ENCODE assay signal across 8 cellular contexts in genomic region chr4:80201326-80202151, GRCh38. TPM values are rescaled to one million over a fixed set of nuclear protein-coding genes. Genes with fewer than 3 reads are reported as not detected.
DNase-seq lines count a peak whose midpoint lies in the region; ATAC-seq, FAIRE-seq and TF ChIP-seq lines count a peak whose summit lies in the region.

No MANE protein-coding gene starts in this region.

- TF ChIP-seq POLR2A in GM12891 (IDR thresholded peaks at IDR 0.05; ENCODE audit: low read depth, low read length): no peak

- H3K4me3 ChIP-seq in RWPE2 (ENCODE audit: severe bottlenecking) (peak overlapping the region; percentile 56), iPS-15b (ENCODE audit: low read depth, low read length) (peak overlapping the region; percentile 30)

- ATAC-seq in HG02798 (IDR thresholded peaks at IDR 0.05; ENCODE audit: poor library complexity, unreplicated experiment) (peak; percentile 6), RWPE2 (ENCODE audit: low read depth) (no peak; the same call in 2 of the 3 replicates), SK-N-SH treated with all-trans-retinoic acid at 6 μM for 48 hours (no peak)

- TF ChIP-seq CTCF in RWPE2 (IDR thresholded peaks at IDR 0.05; ENCODE audit: poor library complexity, severe bottlenecking): no peak

- DNase-seq in GM12891 (ENCODE audit: insufficient read length, low spot score) (no peak), RWPE2 (ENCODE audit: low spot score) (no peak), D341Med (ENCODE audit: low spot score) (no peak)
- peak; percentile 44 for DNase-seq in activated naive CD8-positive, alpha-beta T cell treated with anti-CD3 and anti-CD28 coated beads, Interleukin-2, amount 50 U/mL, for 16 hours (ENCODE audit: low read depth, low spot score)
- peak; percentile 60 for DNase-seq in stimulated activated CD4-positive, alpha-beta T cell treated with anti-CD3 and anti-CD28 coated beads, Interleukin-1b, Interleukin-23, amount 100 ng/mL, for 48 hours

- H3K36me3 ChIP-seq in RWPE2 (ENCODE audit: low read depth) (no peaks in the 10 kb centered on the region), iPS-15b (ENCODE audit: control insufficient read depth, insufficient read depth, low read length) (no peaks in the 10 kb centered on the region)

- peak overlapping the region; percentile 41 for H3K27ac ChIP-seq in RWPE2 (ENCODE audit: poor library complexity, severe bottlenecking)

- H3K4me1 ChIP-seq in RWPE2 (ENCODE audit: insufficient read depth, poor library complexity, severe bottlenecking): peaks cover 5% of the 10 kb centered on the region
- H3K4me1 ChIP-seq in iPS-15b (ENCODE audit: control insufficient read depth, insufficient read depth, low read length): peaks cover 5% of the 10 kb centered on the region

- H3K27me3 ChIP-seq in RWPE2 (ENCODE audit: insufficient read depth, poor library complexity, severe bottlenecking): peaks cover 12% of the 10 kb centered on the region
- H3K27me3 ChIP-seq in iPS-15b (ENCODE audit: control insufficient read depth, insufficient read depth, low read length): peaks cover 98% of the 10 kb centered on the region

- H3K9me3 ChIP-seq in RWPE2 (ENCODE audit: severe bottlenecking) (no peaks in the 10 kb centered on the region), iPS-15b (ENCODE audit: control insufficient read depth, insufficient read depth, low read length) (no peaks in the 10 kb centered on the region)

- FAIRE-seq in GM12891 (lab: Jason Lieb, UNC): peak; percentile 82

- H3K9ac ChIP-seq in iPS-15b (ENCODE audit: low read depth, low read length): no peak overlapping the region

TF ChIP-seq in GM12891, 5 proteins besides CTCF, POLR2A, EP300 and RAD21:
- TF ChIP-seq PAX5 (IDR thresholded peaks at IDR 0.05; ENCODE audit: insufficient read depth, low read length, severe bottlenecking) (no peak), SPI1 (IDR thresholded peaks at IDR 0.05; ENCODE audit: low read depth, low read length) (no peak), POU2F2 (IDR thresholded peaks at IDR 0.05; ENCODE audit: low read depth, low read length) (no peak), POLR2AphosphoS5 (IDR thresholded peaks at IDR 0.05; ENCODE audit: low read depth, low read length) (no peak)

TF ChIP-seq in SK-N-SH treated with all-trans-retinoic acid at 6 μM for 48 hours, 23 proteins besides CTCF, POLR2A, EP300 and RAD21:
- no peak for TF ChIP-seq TCF4 (CRISPR knock-in tag; IDR thresholded peaks at IDR 0.05; ENCODE audit: borderline replicate concordance)
- no peak for TF ChIP-seq PPARA (CRISPR knock-in tag; IDR thresholded peaks at IDR 0.05; ENCODE audit: borderline replicate concordance)
- no peak for TF ChIP-seq TOX (CRISPR knock-in tag; IDR thresholded peaks at IDR 0.05; ENCODE audit: borderline replicate concordance)
- TF ChIP-seq, protein P1, sequence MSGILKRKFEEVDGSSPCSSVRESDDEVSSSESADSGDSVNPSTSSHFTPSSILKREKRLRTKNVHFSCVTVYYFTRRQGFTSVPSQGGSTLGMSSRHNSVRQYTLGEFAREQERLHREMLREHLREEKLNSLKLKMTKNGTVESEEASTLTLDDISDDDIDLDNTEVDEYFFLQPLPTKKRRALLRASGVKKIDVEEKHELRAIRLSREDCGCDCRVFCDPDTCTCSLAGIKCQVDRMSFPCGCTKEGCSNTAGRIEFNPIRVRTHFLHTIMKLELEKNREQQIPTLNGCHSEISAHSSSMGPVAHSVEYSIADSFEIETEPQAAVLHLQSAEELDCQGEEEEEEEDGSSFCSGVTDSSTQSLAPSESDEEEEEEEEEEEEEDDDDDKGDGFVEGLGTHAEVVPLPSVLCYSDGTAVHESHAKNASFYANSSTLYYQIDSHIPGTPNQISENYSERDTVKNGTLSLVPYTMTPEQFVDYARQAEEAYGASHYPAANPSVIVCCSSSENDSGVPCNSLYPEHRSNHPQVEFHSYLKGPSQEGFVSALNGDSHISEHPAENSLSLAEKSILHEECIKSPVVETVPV (CRISPR knock-in tag; IDR thresholded peaks at IDR 0.05): no peak
- no peak for TF ChIP-seq BACH2 (CRISPR knock-in tag; IDR thresholded peaks at IDR 0.05; ENCODE audit: borderline replicate concordance)
- TF ChIP-seq CREB5 (CRISPR knock-in tag; IDR thresholded peaks at IDR 0.05; ENCODE audit: low read depth): no peak
- no peak for TF ChIP-seq ESRRG (CRISPR knock-in tag; IDR thresholded peaks at IDR 0.05)
- no peak for TF ChIP-seq ZNF70 (CRISPR knock-in tag; IDR thresholded peaks at IDR 0.05)
- no peak for TF ChIP-seq GLIS3 (CRISPR knock-in tag; IDR thresholded peaks at IDR 0.05)
- no peak for TF ChIP-seq ZFP30 (CRISPR knock-in tag; IDR thresholded peaks at IDR 0.05)
TF ChIP-seq in SK-N-SH treated with all-trans-retinoic acid at 6 μM for 48 hours: peak in this region for 0.

RNA-seq across cellular contexts. Expression of gene PRDM8, which starts 4.2 kb away (rescaled TPM):
- 0.73 TPM for polyA plus RNA-seq in GM12891 (2012; ENCODE audit: low read depth, missing spikeins)

Comparison
In these comparisons a context has a peak if more than half of its experiments do, and no peak if none do; other contexts are left out.
1. DNase-seq: peak in activated naive CD8-positive, alpha-beta T cell treated with anti-CD3 and anti-CD28 coated beads, Interleukin-2, amount 50 U/mL, for 16 hours (single experiment) and stimulated activated CD4-positive, alpha-beta T cell treated with anti-CD3 and anti-CD28 coated beads, Interleukin-1b, Interleukin-23, amount 100 ng/mL, for 48 hours (single experiment); none in GM12891 (single experiment), RWPE2 (single experiment) and D341Med (single experiment).